8 cellular contexts compared by ENCODE assay signal in the genomic region with DNA sequence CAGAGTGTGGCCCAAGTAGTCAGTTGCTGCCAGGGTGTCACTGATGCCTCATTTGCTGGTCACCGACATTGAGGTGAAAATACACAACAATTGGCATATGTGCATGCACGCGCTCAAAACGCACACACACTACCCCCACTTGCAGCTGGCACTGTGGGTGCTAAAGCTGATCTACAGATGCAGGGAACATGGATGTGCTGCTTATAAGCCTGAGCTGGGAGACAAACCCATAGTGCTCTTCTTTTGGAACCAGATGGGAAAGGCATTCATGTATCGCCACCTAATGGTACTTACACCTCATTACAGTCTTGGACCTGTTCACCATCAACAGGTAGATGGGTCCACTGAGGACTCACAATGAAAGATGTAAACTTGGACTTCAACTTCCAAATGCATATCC.
A peak's percentile ranks its signal among the peaks of the same experiment; 100 is the strongest.
DNase-seq lines count a peak whose midpoint lies in the region; ATAC-seq and TF ChIP-seq lines count a peak whose summit lies in the region.

No MANE protein-coding gene starts in this region.

- no peak overlapping the region for H3K9ac ChIP-seq in SK-N-MC (ENCODE audit: insufficient read length)

- ATAC-seq in GM18867 (IDR thresholded peaks at IDR 0.05; ENCODE audit: unreplicated experiment) (peak; percentile 69), GM19328 (IDR thresholded peaks at IDR 0.05; ENCODE audit: unreplicated experiment) (no peak)

- H3K4me1 ChIP-seq in hepatocyte (ENCODE audit: insufficient read depth) = no peaks in the 10 kb centered on the region

- no peaks in the 10 kb centered on the region for H3K9me2 ChIP-seq in hepatocyte (replicated peaks; ENCODE audit: insufficient read depth)

- H2AFZ ChIP-seq in hepatocyte = no peak overlapping the region

- H3K36me3 ChIP-seq in SK-N-MC (ENCODE audit: insufficient read depth, low read length) = no peaks in the 10 kb centered on the region
- no peaks in the 10 kb centered on the region for H3K36me3 ChIP-seq in hepatocyte (replicated peaks; ENCODE audit: insufficient read depth, low read depth)

- H3K9me3 ChIP-seq in SK-N-MC (ENCODE audit: low read depth, low read length) (no peaks in the 10 kb centered on the region), hepatocyte (ENCODE audit: low read depth) (no peaks in the 10 kb centered on the region)

- DNase-seq in ACHN = peak; percentile 59
- peak; percentile 24 for DNase-seq in MV-4-11 (lab: John Stamatoyannopoulos, UW)
- peak; percentile 30 for DNase-seq in SK-N-MC (ENCODE audit: low read depth, low spot score)
- peak; percentile 46 for DNase-seq in hepatocyte (ENCODE audit: low spot score)
- no peak for DNase-seq in activated naive CD4-positive, alpha-beta T cell treated with Interleukin-2 at 50 U/mL for 16 hours
- no peak for DNase-seq in NCI-H128 (lab: John Stamatoyannopoulos, UW; ENCODE audit: unreplicated experiment)

- in situ Hi-C loops in ACHN (cut with HindIII; ENCODE audit: low pct_ligation_motif_present, low pct_unique_long_range_greater_than_20kb, low sequenced_read_pairs) = no loop called here

- no peak overlapping the region for H3K4me3 ChIP-seq in SK-N-MC
- H3K4me3 ChIP-seq in hepatocyte = no peak overlapping the region

- no peaks in the 10 kb centered on the region for H4K20me1 ChIP-seq in hepatocyte (ENCODE audit: insufficient read depth, poor library complexity, severe bottlenecking)

- peak; percentile 48 for TF ChIP-seq CTCF in hepatocyte (IDR thresholded peaks at IDR 0.05; ENCODE audit: poor library complexity)

- no peaks in the 10 kb centered on the region for H3K27me3 ChIP-seq in hepatocyte

- WGBS in hepatocyte (ENCODE audit: low lambda C conversion rate, missing lambda C conversion rate) = 54% methylated on average over 5 of the region's 5 CpGs

- H3K79me2 ChIP-seq in hepatocyte = no peaks in the 10 kb centered on the region

- H3K27ac ChIP-seq in SK-N-MC = no peak overlapping the region
- H3K27ac ChIP-seq in hepatocyte = no peak overlapping the region

- no peak overlapping the region for H3K4me2 ChIP-seq in hepatocyte

Comparison
In these comparisons a context has a peak if more than half of its experiments do, and no peak if none do; other contexts are left out.
1. DNase-seq: peak in ACHN (single experiment), MV-4-11 (single experiment), SK-N-MC (single experiment) and hepatocyte (single experiment); none in activated naive CD4-positive, alpha-beta T cell treated with Interleukin-2 at 50 U/mL for 16 hours (single experiment) and NCI-H128 (single experiment).